In the genomic region with DNA sequence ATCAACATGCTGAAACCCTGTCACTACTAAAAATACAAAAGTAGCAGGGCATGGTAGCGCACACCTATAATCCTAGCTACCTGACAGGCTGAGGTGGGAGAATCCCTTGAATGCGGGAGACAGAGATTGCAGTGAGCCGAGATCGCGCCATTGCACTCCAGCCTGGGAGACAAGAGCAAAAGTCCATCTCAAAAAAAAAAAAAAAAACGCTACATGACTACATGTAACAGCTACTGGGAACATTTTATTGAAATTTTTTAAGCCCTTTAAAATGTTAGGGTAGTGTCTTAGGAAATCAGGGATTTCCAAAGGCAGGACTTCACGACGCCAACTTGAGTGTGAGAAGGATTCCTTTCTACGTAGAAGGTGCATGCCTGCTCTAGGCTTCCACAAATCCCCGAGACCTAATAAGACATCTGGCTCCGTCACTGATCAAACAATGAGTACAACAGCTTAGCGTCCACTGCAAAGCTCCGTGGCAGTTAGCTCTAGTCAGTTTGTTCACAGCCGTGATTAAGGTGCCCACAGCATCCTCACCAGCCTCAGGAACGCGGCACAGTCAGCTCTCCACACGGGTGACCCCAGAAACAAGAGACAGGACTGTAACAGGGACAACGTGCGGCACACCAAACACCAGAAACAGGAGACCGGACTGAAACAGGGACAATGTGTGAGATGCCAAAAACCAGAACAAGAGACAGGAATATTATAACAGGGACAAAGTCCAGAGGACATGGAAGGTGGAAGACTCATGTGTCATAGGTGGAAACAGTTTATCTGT, we compare ENCODE assay signal across 23 cellular contexts. TPM values are rescaled to one million over a fixed set of nuclear protein-coding genes. Genes with fewer than 3 reads are reported as not detected.
A peak's percentile ranks its signal among the peaks of the same experiment; 100 is the strongest.
DNase-seq lines count a peak whose midpoint lies in the region; ATAC-seq and TF ChIP-seq lines count a peak whose summit lies in the region.
"Had no signal": no experiment of that assay in that cellular context is flagged by ENCODE, and none has a peak within 500 bp of the region (broad histone marks: within the 10 kb centered on the region; RNA-seq: fewer than 3 reads in every experiment).

No MANE protein-coding gene starts in this region.

- peaks cover 68% of the 10 kb centered on the region for H3K9me3 Mint-ChIP-seq in endodermal cell
- H3K9me3 Mint-ChIP-seq in progenitor cell of endocrine pancreas (ENCODE audit: low read depth): peaks cover 5% of the 10 kb centered on the region

- no peak overlapping the region for H3K9ac ChIP-seq in endodermal cell (ENCODE audit: extremely low read depth, low read length, poor library complexity, severe bottlenecking)
- H3K9ac ChIP-seq in MM.1S (ENCODE audit: low read length): no peak overlapping the region
- H3K9ac ChIP-seq: BLaER1 had no signal

- H3K36me3 ChIP-seq in endodermal cell (ENCODE audit: control insufficient read depth, insufficient read depth, low read length) (no peaks in the 10 kb centered on the region), lower lobe of right lung (no peaks in the 10 kb centered on the region), MM.1S (replicated peaks; ENCODE audit: insufficient read depth, low read length) (no peaks in the 10 kb centered on the region)
- H3K36me3 ChIP-seq: SJCRH30 had no signal

- TF ChIP-seq CTCF in endodermal cell (conservative IDR thresholded peaks at IDR 0.05) (no peak), lower lobe of right lung (IDR thresholded peaks at IDR 0.05) (no peak), progenitor cell of endocrine pancreas (IDR thresholded peaks at IDR 0.05; ENCODE audit: unreplicated experiment) (no peak), MM.1S (IDR thresholded peaks at IDR 0.05; ENCODE audit: low read length) (no peak)

- DNase-seq in D341Med (ENCODE audit: low spot score) (peak; percentile 55), endodermal cell (no peak), lower lobe of right lung (peak; percentile 21), progenitor cell of endocrine pancreas (ENCODE audit: low spot score, unreplicated experiment) (no peak), KBM-7 (no peak), GM19238 (ENCODE audit: insufficient read length, low spot score) (no peak), MM.1S (no peak)
- DNase-seq in stimulated activated naive CD4-positive, alpha-beta T cell (lab: John Stamatoyannopoulos, UW): no peak
- DNase-seq: Calu3; CD4-positive, alpha-beta memory T cell; DMS53; KG1; MV-4-11; NCI-H1694 treated with DMSO at 0.1 percent for 48 hours; NCI-H2107; NCI-H2227 treated with DMSO at 0.1 percent for 48 hours; NCI-H510A treated with DMSO at 0.1 percent for 48 hours; PC-3 had no signal

- H3K4me3 Mint-ChIP-seq in endodermal cell (no peak overlapping the region), progenitor cell of endocrine pancreas (ENCODE audit: low read depth) (no peak overlapping the region)
- H3K4me3 Mint-ChIP-seq: CD4-positive, alpha-beta memory T cell; GM23338 had no signal

- H3K9me3 ChIP-seq in endodermal cell (ENCODE audit: control insufficient read depth, low read length) (peaks cover 59% of the 10 kb centered on the region), lower lobe of right lung (no peaks in the 10 kb centered on the region), MM.1S (replicated peaks; ENCODE audit: insufficient read depth, low read length) (no peaks in the 10 kb centered on the region)
- H3K9me3 ChIP-seq: SJCRH30 had no signal

- no peaks in the 10 kb centered on the region for H3K79me2 ChIP-seq in MM.1S (ENCODE audit: low read length)

- WGBS in endodermal cell (ENCODE audit: insufficient coverage in 1 of 2, insufficient read length in 1 of 2), 2 experiments: 95 to 96% methylated on average over 15 to 20 of the region's 20 CpGs

- no peak overlapping the region for H2AFZ ChIP-seq in MM.1S (ENCODE audit: low read length)
- H2AFZ ChIP-seq: GM23338 had no signal

- H3K36me3 Mint-ChIP-seq in endodermal cell (ENCODE audit: low read depth) (peaks cover 62% of the 10 kb centered on the region), progenitor cell of endocrine pancreas (ENCODE audit: insufficient read depth) (peaks cover 10% of the 10 kb centered on the region)

- no peak overlapping the region for H3K27ac ChIP-seq in endodermal cell (ENCODE audit: low read depth, low read length)
- H3K27ac ChIP-seq in lower lobe of right lung: no peak overlapping the region
- no peak overlapping the region for H3K27ac ChIP-seq in MM.1S (ENCODE audit: low read length)
- H3K27ac ChIP-seq: BLaER1, RWPE1, SJCRH30 had no signal

- no peaks in the 10 kb centered on the region for H3K4me1 ChIP-seq in endodermal cell (ENCODE audit: control insufficient read depth, insufficient read depth, low read length)
- H3K4me1 ChIP-seq in lower lobe of right lung: no peaks in the 10 kb centered on the region
- no peaks in the 10 kb centered on the region for H3K4me1 ChIP-seq in MM.1S (ENCODE audit: low read length)

- H3K27me3 ChIP-seq in endodermal cell (ENCODE audit: control insufficient read depth, insufficient read depth, low read length, poor library complexity, severe bottlenecking) (no peaks in the 10 kb centered on the region), lower lobe of right lung (ENCODE audit: low read depth) (no peaks in the 10 kb centered on the region), MM.1S (replicated peaks; ENCODE audit: insufficient read depth, low read length) (no peaks in the 10 kb centered on the region)
- H3K27me3 ChIP-seq: BLaER1, SJCRH30 had no signal

- H3K27ac Mint-ChIP-seq in endodermal cell (peak overlapping the region; percentile 49), progenitor cell of endocrine pancreas (peak overlapping the region; percentile 65)
- H3K27ac Mint-ChIP-seq: GM23338 had no signal

- H3K27me3 Mint-ChIP-seq in endodermal cell (ENCODE audit: insufficient read depth) (no peaks in the 10 kb centered on the region), progenitor cell of endocrine pancreas (no peaks in the 10 kb centered on the region)
- H3K27me3 Mint-ChIP-seq: CD4-positive, alpha-beta memory T cell had no signal

- no peaks in the 10 kb centered on the region for H3F3A ChIP-seq in MM.1S (ENCODE audit: insufficient read depth, low read length)

- no peak overlapping the region for H3K4me2 ChIP-seq in MM.1S (ENCODE audit: low read depth, low read length)
- H3K4me2 ChIP-seq: BLaER1, GM23338 had no signal

- no peaks in the 10 kb centered on the region for H4K20me1 ChIP-seq in MM.1S (ENCODE audit: insufficient read depth, low read length)

- no peak for ATAC-seq in lower lobe of right lung
- ATAC-seq: GM23338, HCT116, PC-3 had no signal

- H3K4me3 ChIP-seq in endodermal cell (ENCODE audit: low read length): no peak overlapping the region
- H3K4me3 ChIP-seq in lower lobe of right lung: no peak overlapping the region
- no peak overlapping the region for H3K4me3 ChIP-seq in MM.1S (ENCODE audit: low read length)
- H3K4me3 ChIP-seq: BLaER1, GM23338, SJCRH30 had no signal

- in situ Hi-C loops in KBM-7 (cut with MboI; ENCODE audit: low pct_unique_long_range_greater_than_20kb, low sequenced_read_pairs): no loop called here

- H3K9me2 ChIP-seq in MM.1S (replicated peaks; ENCODE audit: insufficient read depth, low read length): no peaks in the 10 kb centered on the region

- intact Hi-C loops in lower lobe of right lung (cut with DNase I): no loop called here

- H3K4me1 Mint-ChIP-seq in endodermal cell: peaks cover 10% of the 10 kb centered on the region
- H3K4me1 Mint-ChIP-seq in progenitor cell of endocrine pancreas (ENCODE audit: low read depth): peaks cover 6% of the 10 kb centered on the region

RNA-seq across cellular contexts. Expression of a gene that starts 33.7 kb away (rescaled TPM):
- total RNA-seq in endodermal cell: 10 to 100 TPM; 36.5 to 45.4 TPM
- 43.9 TPM for polyA plus RNA-seq in endodermal cell (2013, experiment 1 of 2)
- 47.7 TPM for polyA plus RNA-seq in endodermal cell (2013, experiment 2 of 2)
- 31.9 TPM for total RNA-seq in lower lobe of right lung
- total RNA-seq in progenitor cell of endocrine pancreas: 61.0 and 65.4 TPM in 2 replicates

RNA-seq across cellular contexts. Expression of a gene that starts 33.7 kb away (rescaled TPM):
- 10 to 100 TPM; 55.8 to 71.9 TPM for total RNA-seq in endodermal cell
- polyA plus RNA-seq in endodermal cell (2013, experiment 1 of 2): 39.2 TPM
- 41.0 TPM for polyA plus RNA-seq in endodermal cell (2013, experiment 2 of 2)
- 46.3 TPM for total RNA-seq in lower lobe of right lung
- total RNA-seq in progenitor cell of endocrine pancreas: 57.5 and 59.6 TPM in 2 replicates

Comparison
In these comparisons a context has a peak if more than half of its experiments do, and no peak if none do; other contexts are left out.
1. DNase-seq: peak in D341Med (single experiment) and lower lobe of right lung (single experiment); none in endodermal cell (single experiment), progenitor cell of endocrine pancreas (single experiment), stimulated activated naive CD4-positive, alpha-beta T cell (0 of 6), KBM-7 (single experiment), GM19238 (single experiment) and MM.1S (single experiment).